Comparison of ENCODE assay signal across 9 cellular contexts in the genomic region with DNA sequence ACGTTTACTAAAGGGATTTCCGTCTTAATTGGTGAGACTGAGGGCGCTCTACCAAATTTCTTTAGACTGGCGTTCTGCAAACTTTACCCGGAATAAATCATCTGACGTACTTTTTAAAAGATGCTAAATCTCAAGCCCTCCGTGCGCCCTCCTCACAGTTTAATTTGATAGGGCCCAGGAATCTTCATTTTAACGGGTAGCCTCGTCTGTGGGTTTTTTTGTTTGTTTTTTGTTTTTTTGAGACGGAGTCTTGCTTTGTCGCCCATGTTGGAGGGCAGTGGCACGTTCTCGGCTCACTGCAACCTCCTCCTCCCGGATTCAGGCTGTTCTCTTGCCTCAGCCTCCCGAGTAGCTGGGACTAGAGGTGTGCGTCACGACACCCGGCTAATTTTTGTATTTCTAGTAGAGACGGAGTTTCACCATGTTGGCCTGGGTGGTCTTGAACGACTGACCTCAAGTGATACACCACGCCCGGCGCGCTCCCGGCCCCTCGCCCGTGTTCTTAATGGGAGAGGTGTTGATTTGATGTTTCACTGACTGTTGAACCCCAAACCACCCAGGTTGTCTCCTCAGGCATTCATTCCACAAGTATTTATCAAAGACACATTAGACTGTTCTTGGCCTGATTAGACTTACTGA. TPM values are rescaled to one million over a fixed set of nuclear protein-coding genes. Genes with fewer than 3 reads are reported as not detected.
DNase-seq lines count a peak whose midpoint lies in the region; ATAC-seq, FAIRE-seq and TF ChIP-seq lines count a peak whose summit lies in the region.
"Had no signal": no experiment of that assay in that cellular context is flagged by ENCODE, and none has a peak within 500 bp of the region (broad histone marks: within the 10 kb centered on the region; RNA-seq: fewer than 3 reads in every experiment).

No MANE protein-coding gene starts in this region.

- no peak overlapping the region for H2AFZ ChIP-seq in HepG2 (ENCODE audit: low read length)

- CTCF ChIA-PET in activated CD4-positive, alpha-beta T cell treated with anti-CD3 and anti-CD28 coated beads for 36 hours (lab: Charles Lee): no interaction called here
- CTCF ChIA-PET in HepG2 (lab: Yijun Ruan, JAX; ENCODE audit: low intra/inter-chr PET ratio, low total read pairs): interaction anchor here (5.1 kb wide), 1 partner anchor 27 kb away, joined by 26 read pairs; the partner anchor contains the start of gene ATMIN

- TF ChIP-seq EP300 in HepG2 (IDR thresholded peaks at IDR 0.05; ENCODE audit: low read depth in 2 of 2, low read length in 2 of 2) (no peak), HepG2 (CRISPR knock-in tag; IDR thresholded peaks at IDR 0.05; ENCODE audit: borderline replicate concordance) (no peak)

- peak overlapping the region; percentile 90 to 99 (median 90) for H3K4me3 ChIP-seq in HepG2 (replicated peaks in 1 of 3; ENCODE audit: insufficient read depth in 1 of 3, low read depth in 2 of 3, low read length in 3 of 3)
- peak overlapping the region; percentile 96 to 97 for H3K4me3 ChIP-seq in testis

- no peak for TF ChIP-seq RAD21 in HepG2 (CRISPR knock-in tag; IDR thresholded peaks at IDR 0.05)

- H3K4me2 ChIP-seq in HepG2 (ENCODE audit: low read depth, low read length): peak overlapping the region; percentile 100

- intact Hi-C loops in activated CD4-positive, alpha-beta T cell treated with anti-CD3 and anti-CD28 coated beads for 36 hours (cut with DNase I, micrococcal nuclease): loop anchor here (5.0 to 10.0 kb wide), 7 partner anchors 203 to 1644 kb away; partner anchors contain the start of genes CDYL2 (in 1 of the 2), DYNLRB2 (in 1 of the 2) and GAN (in 1 of the 2)
- intact Hi-C loops in HepG2 (cut with micrococcal nuclease; ENCODE audit: unreplicated experiment) (loop anchor here (5.0 kb wide), 1 partner anchor 89 kb away; the partner anchor contains the start of gene GCSH), testis (cut with DNase I; ENCODE audit: low total_unique reads) (no loop called here)

- H3K79me2 ChIP-seq in HepG2 (ENCODE audit: insufficient read depth, low read length): peaks cover 58% of the 10 kb centered on the region

- peak overlapping the region; percentile 100 for H3K27ac Mint-ChIP-seq in activated CD4-positive, alpha-beta T cell treated with anti-CD3 and anti-CD28 coated beads for 36 hours

- H3K36me3 ChIP-seq in HepG2 (replicated peaks in 1 of 2; ENCODE audit: control insufficient read depth in 1 of 2, insufficient read depth in 2 of 2, low read length in 2 of 2) (peaks cover 2 to 4% of the 10 kb centered on the region in 2 experiments; a peak in 4 of 5 replicates), testis (ENCODE audit: low read depth, missing control alignments) (no peaks in the 10 kb centered on the region)

- no TSS peak for BruUV-seq in HepG2 (replicated peaks; lab: Mats Ljungman, UMichigan)

- ATAC-seq in activated CD4-positive, alpha-beta T cell treated with anti-CD3 and anti-CD28 coated beads for 36 hours: no peak
- ATAC-seq in HepG2 (no peak), GM19324 (IDR thresholded peaks at IDR 0.05; ENCODE audit: low FRiP score, unreplicated experiment) (no peak)

- no peak for TF ChIP-seq POLR2A in HepG2 (IDR thresholded peaks at IDR 0.05; ENCODE audit: insufficient read depth in 1 of 2, low read depth in 2 of 2, low read length in 2 of 2)
- TF ChIP-seq POLR2A in testis (IDR thresholded peaks at IDR 0.05): no peak

- 51% methylated on average over 28 of the region's 28 CpGs for WGBS in HepG2 (ENCODE audit: low lambda C conversion rate)
- 47 to 69% methylated on average over 28 of the region's 28 CpGs for WGBS in testis, 2 donors

- no peaks in the 10 kb centered on the region for H3K27me3 Mint-ChIP-seq in activated CD4-positive, alpha-beta T cell treated with anti-CD3 and anti-CD28 coated beads for 36 hours

- POLR2A ChIA-PET in activated CD4-positive, alpha-beta T cell treated with anti-CD3 and anti-CD28 coated beads for 36 hours (lab: Charles Lee): no interaction called here
- POLR2A ChIA-PET in HepG2 (lab: Yijun Ruan, JAX): interaction anchor here (1.8 kb wide), 1 partner anchor 15 kb away, joined by 8 read pairs; no protein-coding TSS in a partner anchor

- H3K4me1 ChIP-seq in HepG2 (ENCODE audit: insufficient read depth, low read length) (peaks cover 26% of the 10 kb centered on the region), testis (peaks cover 15% of the 10 kb centered on the region)

- DNase-seq in activated CD4-positive, alpha-beta T cell treated with anti-CD3 and anti-CD28 coated beads for 36 hours: no peak
- DNase-seq in activated CD4-positive, alpha-beta T cell treated with anti-CD3 and anti-CD28 coated beads for 4 hours: no peak
- DNase-seq in HepG2 (ENCODE audit: low spot score): no peak
- no peak for DNase-seq in testis
- no peak for DNase-seq in NCI-H446 treated with DMSO at 0.1 percent for 48 hours (lab: John Stamatoyannopoulos, UW)
- DNase-seq in stimulated activated naive CD4-positive, alpha-beta T cell treated with Interleukin-2 at 50 U/mL for 16 hours (lab: John Stamatoyannopoulos, UW): no peak

- H4K20me1 ChIP-seq in HepG2 (ENCODE audit: insufficient read depth, low read length): peaks cover 14% of the 10 kb centered on the region

- peak overlapping the region; percentile 98 for H3K4me3 Mint-ChIP-seq in activated CD4-positive, alpha-beta T cell treated with anti-CD3 and anti-CD28 coated beads for 36 hours

- in situ Hi-C loops in HepG2 (cut with HindIII; ENCODE audit: extremely low pct_ligation_motif_present, low pct_unique_long_range_greater_than_20kb): no loop called here

- H3K27me3 ChIP-seq in HepG2 (ENCODE audit: control insufficient read depth in 1 of 2, insufficient read depth in 2 of 2, low read length in 2 of 2) (no peaks in the 10 kb centered on the region; a peak in 1 of 5 replicates), testis (no peaks in the 10 kb centered on the region)

- H3K4me1 Mint-ChIP-seq in activated CD4-positive, alpha-beta T cell treated with anti-CD3 and anti-CD28 coated beads for 36 hours: peaks cover 38% of the 10 kb centered on the region

- peak overlapping the region; percentile 100 for H3K27ac ChIP-seq in angular gyrus (ENCODE audit: low read depth, low read length)
- peak overlapping the region; percentile 99 for H3K27ac ChIP-seq in HepG2 (ENCODE audit: extremely low read length, insufficient read depth, low read length)
- H3K27ac ChIP-seq in testis: peak overlapping the region; percentile 94 to 99

- no peaks in the 10 kb centered on the region for H3K9me3 Mint-ChIP-seq in activated CD4-positive, alpha-beta T cell treated with anti-CD3 and anti-CD28 coated beads for 36 hours (ENCODE audit: low read depth)

- no peak for FAIRE-seq in HepG2 (lab: Jason Lieb, UNC)
- FAIRE-seq: islet of Langerhans had no signal

- H3K9ac ChIP-seq in HepG2 (ENCODE audit: insufficient read depth, low read depth, low read length): peak overlapping the region; percentile 99

- TF ChIP-seq CTCF in HepG2 (CRISPR knock-in tag; IDR thresholded peaks at IDR 0.05) (no peak), testis (IDR thresholded peaks at IDR 0.05) (no peak)

- no peaks in the 10 kb centered on the region for H3K9me3 ChIP-seq in HepG2 (ENCODE audit: low read length)
- H3K9me3 ChIP-seq in testis: no peaks in the 10 kb centered on the region

- peaks cover 44% of the 10 kb centered on the region for H3K36me3 Mint-ChIP-seq in activated CD4-positive, alpha-beta T cell treated with anti-CD3 and anti-CD28 coated beads for 36 hours (ENCODE audit: low read depth)

RNA-seq across cellular contexts. Expression of gene CENPN, which starts 1.3 kb away (rescaled TPM):
- total RNA-seq in activated CD4-positive, alpha-beta T cell treated with anti-CD3 and anti-CD28 coated beads for 36 hours: 10 to 100 TPM; 45.7 to 56.3 TPM
- total RNA-seq in HepG2 (2016; rRNA removed; fragmentation: Illumina TruSeq; extraction: Trizol): 129 and 193 TPM in 2 replicates
- total RNA-seq in HepG2 (2016; cell fraction: cytosol; rRNA removed; fragmentation: Illumina TruSeq; extraction: Trizol; ENCODE audit: low read depth): 98.3 and 119 TPM in 2 replicates
- 133 and 185 TPM in 2 replicates for total RNA-seq in HepG2 (2016; cell fraction: insoluble cytoplasmic fraction; rRNA removed; fragmentation: Illumina TruSeq; extraction: Trizol)
- total RNA-seq in HepG2 (2016; cell fraction: membrane; rRNA removed; fragmentation: Illumina TruSeq; extraction: Trizol): 180 and 185 TPM in 2 replicates
- total RNA-seq in HepG2 (2016; cell fraction: nucleus; rRNA removed; fragmentation: Illumina TruSeq; extraction: Trizol): 46.2 and 59.6 TPM in 2 replicates
- 17.3 and 29.7 TPM in 2 replicates for polyA plus RNA-seq in HepG2 (2011; rRNA removed)
- polyA plus RNA-seq in HepG2 (2011; cell fraction: cytosol; rRNA removed): 15.2 and 17.8 TPM in 2 replicates
- polyA plus RNA-seq in HepG2 (2011; cell fraction: nucleus; rRNA removed): 8.3 and 10.1 TPM in 2 replicates
- polyA plus RNA-seq in HepG2 (2012): 46.5 and 70.0 TPM in 2 replicates
- polyA plus RNA-seq in HepG2 (2016; cell fraction: cytosol; fragmentation: Illumina TruSeq; extraction: Trizol; ENCODE audit: low read depth): 113 and 120 TPM in 2 replicates
- polyA plus RNA-seq in HepG2 (2016; cell fraction: insoluble cytoplasmic fraction; fragmentation: Illumina TruSeq; extraction: Trizol; ENCODE audit: low read depth): 123 and 135 TPM in 2 replicates
- polyA plus RNA-seq in HepG2 (2016; cell fraction: membrane; fragmentation: Illumina TruSeq; extraction: Trizol; ENCODE audit: low read depth): 123 and 146 TPM in 2 replicates
- 40.0 and 50.9 TPM in 2 replicates for polyA plus RNA-seq in HepG2 (2016; cell fraction: nucleus; fragmentation: Illumina TruSeq; extraction: Trizol; ENCODE audit: insufficient read depth, low read depth)
- polyA minus RNA-seq in HepG2 (2011; rRNA and poly(A)+ RNA removed; ENCODE audit: low replicate concordance): 17.1 and 164 TPM in 2 replicates
- polyA minus RNA-seq in HepG2 (2011; cell fraction: cytosol; rRNA and poly(A)+ RNA removed): 14.1 and 16.1 TPM in 2 replicates
- 17.9 and 25.4 TPM in 2 replicates for polyA minus RNA-seq in HepG2 (2011; cell fraction: nucleus; rRNA and poly(A)+ RNA removed)
- total RNA-seq in testis: 10 to 100 TPM; 11.5 to 39.1 TPM
- polyA plus RNA-seq in testis (ENCODE audit: insufficient read depth, low read depth, low replicate concordance): 19.3 TPM

RNA-seq across cellular contexts. Expression of gene CMC2, which starts 1.6 kb away (rescaled TPM):
- 100 to 1,000 TPM in 1 of 2 experiments, 10 to 100 TPM in 1; 100.0 to 114 TPM for total RNA-seq in activated CD4-positive, alpha-beta T cell treated with anti-CD3 and anti-CD28 coated beads for 36 hours
- total RNA-seq in HepG2 (2016; rRNA removed; fragmentation: Illumina TruSeq; extraction: Trizol) (129 and 147 TPM in 2 replicates), testis (10 to 100 TPM; 63.7 to 84.1 TPM)
- 111 and 171 TPM in 2 replicates for total RNA-seq in HepG2 (2016; cell fraction: cytosol; rRNA removed; fragmentation: Illumina TruSeq; extraction: Trizol; ENCODE audit: low read depth)
- 118 and 155 TPM in 2 replicates for total RNA-seq in HepG2 (2016; cell fraction: insoluble cytoplasmic fraction; rRNA removed; fragmentation: Illumina TruSeq; extraction: Trizol)
- total RNA-seq in HepG2 (2016; cell fraction: membrane; rRNA removed; fragmentation: Illumina TruSeq; extraction: Trizol): 132 and 180 TPM in 2 replicates
- total RNA-seq in HepG2 (2016; cell fraction: nucleus; rRNA removed; fragmentation: Illumina TruSeq; extraction: Trizol): 49.2 and 54.6 TPM in 2 replicates
- polyA plus RNA-seq in HepG2 (2011; rRNA removed) (92.1 and 116 TPM in 2 replicates), testis (ENCODE audit: insufficient read depth, low read depth, low replicate concordance) (184 TPM)
- polyA plus RNA-seq in HepG2 (2011; cell fraction: cytosol; rRNA removed): 134 and 148 TPM in 2 replicates
- polyA plus RNA-seq in HepG2 (2011; cell fraction: nucleus; rRNA removed): 22.2 and 24.5 TPM in 2 replicates
- polyA plus RNA-seq in HepG2 (2012): 81.8 and 85.6 TPM in 2 replicates
- polyA plus RNA-seq in HepG2 (2016; cell fraction: cytosol; fragmentation: Illumina TruSeq; extraction: Trizol; ENCODE audit: low read depth): 157 and 235 TPM in 2 replicates
- 172 and 176 TPM in 2 replicates for polyA plus RNA-seq in HepG2 (2016; cell fraction: insoluble cytoplasmic fraction; fragmentation: Illumina TruSeq; extraction: Trizol; ENCODE audit: low read depth)
- polyA plus RNA-seq in HepG2 (2016; cell fraction: membrane; fragmentation: Illumina TruSeq; extraction: Trizol; ENCODE audit: low read depth): 133 and 179 TPM in 2 replicates
- polyA plus RNA-seq in HepG2 (2016; cell fraction: nucleus; fragmentation: Illumina TruSeq; extraction: Trizol; ENCODE audit: insufficient read depth, low read depth): 86.6 and 97.5 TPM in 2 replicates
- polyA minus RNA-seq in HepG2 (2011; rRNA and poly(A)+ RNA removed; ENCODE audit: low replicate concordance): 70.9 and 71.9 TPM in 2 replicates
- polyA minus RNA-seq in HepG2 (2011; cell fraction: cytosol; rRNA and poly(A)+ RNA removed): 19.8 and 22.3 TPM in 2 replicates
- polyA minus RNA-seq in HepG2 (2011; cell fraction: nucleus; rRNA and poly(A)+ RNA removed): 35.4 and 68.6 TPM in 2 replicates

RNA-seq across cellular contexts. Expression of gene ATMIN, which starts 27.4 kb away (rescaled TPM):
- total RNA-seq in activated CD4-positive, alpha-beta T cell treated with anti-CD3 and anti-CD28 coated beads for 36 hours: 10 to 100 TPM; 20.3 to 31.2 TPM
- total RNA-seq in HepG2 (2016; rRNA removed; fragmentation: Illumina TruSeq; extraction: Trizol) (60.4 and 74.7 TPM in 2 replicates), testis (10 to 100 TPM; 53.6 to 65.2 TPM)
- total RNA-seq in HepG2 (2016; cell fraction: cytosol; rRNA removed; fragmentation: Illumina TruSeq; extraction: Trizol; ENCODE audit: low read depth): 33.0 and 38.8 TPM in 2 replicates
- total RNA-seq in HepG2 (2016; cell fraction: insoluble cytoplasmic fraction; rRNA removed; fragmentation: Illumina TruSeq; extraction: Trizol): 61.5 and 70.5 TPM in 2 replicates
- total RNA-seq in HepG2 (2016; cell fraction: membrane; rRNA removed; fragmentation: Illumina TruSeq; extraction: Trizol): 116 and 141 TPM in 2 replicates
- total RNA-seq in HepG2 (2016; cell fraction: nucleus; rRNA removed; fragmentation: Illumina TruSeq; extraction: Trizol): 37.1 and 38.6 TPM in 2 replicates
- polyA plus RNA-seq in HepG2 (2011; rRNA removed) (30.4 and 34.6 TPM in 2 replicates), testis (ENCODE audit: insufficient read depth, low read depth, low replicate concordance) (97.3 TPM)
- 18.8 and 33.3 TPM in 2 replicates for polyA plus RNA-seq in HepG2 (2011; cell fraction: cytosol; rRNA removed)
- 12.4 and 15.2 TPM in 2 replicates for polyA plus RNA-seq in HepG2 (2011; cell fraction: nucleus; rRNA removed)
- polyA plus RNA-seq in HepG2 (2012): 26.9 TPM in 2 replicates
- 52.2 and 56.7 TPM in 2 replicates for polyA plus RNA-seq in HepG2 (2016; cell fraction: cytosol; fragmentation: Illumina TruSeq; extraction: Trizol; ENCODE audit: low read depth)
- 70.0 and 73.6 TPM in 2 replicates for polyA plus RNA-seq in HepG2 (2016; cell fraction: insoluble cytoplasmic fraction; fragmentation: Illumina TruSeq; extraction: Trizol; ENCODE audit: low read depth)
- 113 and 129 TPM in 2 replicates for polyA plus RNA-seq in HepG2 (2016; cell fraction: membrane; fragmentation: Illumina TruSeq; extraction: Trizol; ENCODE audit: low read depth)
- polyA plus RNA-seq in HepG2 (2016; cell fraction: nucleus; fragmentation: Illumina TruSeq; extraction: Trizol; ENCODE audit: insufficient read depth, low read depth): 53.5 and 53.8 TPM in 2 replicates
- polyA minus RNA-seq in HepG2 (2011; rRNA and poly(A)+ RNA removed; ENCODE audit: low replicate concordance): 32.5 and 50.4 TPM in 2 replicates
- 25.9 and 27.0 TPM in 2 replicates for polyA minus RNA-seq in HepG2 (2011; cell fraction: cytosol; rRNA and poly(A)+ RNA removed)
- 22.4 and 30.6 TPM in 2 replicates for polyA minus RNA-seq in HepG2 (2011; cell fraction: nucleus; rRNA and poly(A)+ RNA removed)
